In genomic region chr19:8686549-8686948, GRCh38 we compare ENCODE assay signal across 1 cellular context.
TF ChIP-seq lines count a peak whose summit lies in the region.

No MANE protein-coding gene starts in this region.

TF ChIP-seq in K562, 482 proteins besides CTCF, POLR2A, EP300 and RAD21 (continued from another document):
- TF ChIP-seq ELK3 (CRISPR knock-in tag; IDR thresholded peaks at IDR 0.05), result no peak
